In the genomic region with DNA sequence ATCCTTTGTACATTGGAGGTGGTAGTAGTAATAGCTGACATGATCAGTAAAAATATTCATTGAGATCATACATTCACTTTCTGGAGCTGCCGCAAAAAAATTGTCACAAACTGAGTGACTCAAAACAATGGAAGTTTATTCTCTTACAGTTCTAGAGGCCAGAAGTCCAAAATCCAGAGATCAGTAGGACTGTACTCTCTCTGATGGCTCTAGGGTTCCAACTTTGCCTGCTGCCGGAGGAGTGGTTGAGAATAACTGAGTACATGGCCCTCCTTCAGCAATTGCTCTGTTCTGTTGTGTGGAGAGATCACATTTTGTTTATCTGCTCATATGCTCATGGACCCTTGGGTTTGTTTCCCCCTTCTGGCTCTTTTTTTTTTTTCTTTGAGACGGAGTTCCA, we compare ENCODE assay signal across 1 cellular context.
TF ChIP-seq lines count a peak whose summit lies in the region.

No MANE protein-coding gene starts in this region.

TF ChIP-seq in HepG2, 621 proteins besides CTCF, POLR2A, EP300 and RAD21 (continued from another document and continues in another):
- TF ChIP-seq, protein P1, sequence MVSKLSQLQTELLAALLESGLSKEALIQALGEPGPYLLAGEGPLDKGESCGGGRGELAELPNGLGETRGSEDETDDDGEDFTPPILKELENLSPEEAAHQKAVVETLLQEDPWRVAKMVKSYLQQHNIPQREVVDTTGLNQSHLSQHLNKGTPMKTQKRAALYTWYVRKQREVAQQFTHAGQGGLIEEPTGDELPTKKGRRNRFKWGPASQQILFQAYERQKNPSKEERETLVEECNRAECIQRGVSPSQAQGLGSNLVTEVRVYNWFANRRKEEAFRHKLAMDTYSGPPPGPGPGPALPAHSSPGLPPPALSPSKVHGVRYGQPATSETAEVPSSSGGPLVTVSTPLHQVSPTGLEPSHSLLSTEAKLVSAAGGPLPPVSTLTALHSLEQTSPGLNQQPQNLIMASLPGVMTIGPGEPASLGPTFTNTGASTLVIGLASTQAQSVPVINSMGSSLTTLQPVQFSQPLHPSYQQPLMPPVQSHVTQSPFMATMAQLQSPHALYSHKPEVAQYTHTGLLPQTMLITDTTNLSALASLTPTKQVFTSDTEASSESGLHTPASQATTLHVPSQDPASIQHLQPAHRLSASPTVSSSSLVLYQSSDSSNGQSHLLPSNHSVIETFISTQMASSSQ (IDR thresholded peaks at IDR 0.05; ENCODE audit: low read depth) = no peak
- TF ChIP-seq, protein P1 (CRISPR knock-in tag; IDR thresholded peaks at IDR 0.05; ENCODE audit: borderline replicate concordance) = peak; percentile 23; the same call in 1 of the 2 replicates
- TF ChIP-seq, protein P2, sequence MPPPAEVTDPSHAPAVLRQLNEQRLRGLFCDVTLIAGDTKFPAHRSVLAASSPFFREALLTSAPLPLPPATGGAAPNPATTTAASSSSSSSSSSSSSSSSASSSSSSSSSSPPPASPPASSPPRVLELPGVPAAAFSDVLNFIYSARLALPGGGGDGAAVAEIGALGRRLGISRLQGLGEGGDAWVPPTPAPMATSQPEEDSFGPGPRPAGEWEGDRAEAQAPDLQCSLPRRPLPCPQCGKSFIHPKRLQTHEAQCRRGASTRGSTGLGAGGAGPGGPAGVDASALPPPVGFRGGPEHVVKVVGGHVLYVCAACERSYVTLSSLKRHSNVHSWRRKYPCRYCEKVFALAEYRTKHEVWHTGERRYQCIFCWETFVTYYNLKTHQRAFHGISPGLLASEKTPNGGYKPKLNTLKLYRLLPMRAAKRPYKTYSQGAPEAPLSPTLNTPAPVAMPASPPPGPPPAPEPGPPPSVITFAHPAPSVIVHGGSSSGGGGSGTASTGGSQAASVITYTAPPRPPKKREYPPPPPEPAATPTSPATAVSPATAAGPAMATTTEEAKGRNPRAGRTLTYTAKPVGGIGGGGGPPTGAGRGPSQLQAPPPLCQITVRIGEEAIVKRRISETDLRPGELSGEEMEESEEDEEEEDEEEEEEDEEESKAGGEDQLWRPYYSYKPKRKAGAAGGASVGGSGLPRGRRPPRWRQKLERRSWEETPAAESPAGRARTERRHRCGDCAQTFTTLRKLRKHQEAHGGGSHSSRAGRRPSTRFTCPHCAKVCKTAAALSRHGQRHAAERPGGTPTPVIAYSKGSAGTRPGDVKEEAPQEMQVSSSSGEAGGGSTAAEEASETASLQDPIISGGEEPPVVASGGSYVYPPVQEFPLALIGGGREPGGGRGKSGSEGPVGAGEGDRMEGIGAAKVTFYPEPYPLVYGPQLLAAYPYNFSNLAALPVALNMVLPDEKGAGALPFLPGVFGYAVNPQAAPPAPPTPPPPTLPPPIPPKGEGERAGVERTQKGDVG (CRISPR knock-in tag; IDR thresholded peaks at IDR 0.05; ENCODE audit: borderline replicate concordance) = no peak
- TF ChIP-seq, protein P3, sequence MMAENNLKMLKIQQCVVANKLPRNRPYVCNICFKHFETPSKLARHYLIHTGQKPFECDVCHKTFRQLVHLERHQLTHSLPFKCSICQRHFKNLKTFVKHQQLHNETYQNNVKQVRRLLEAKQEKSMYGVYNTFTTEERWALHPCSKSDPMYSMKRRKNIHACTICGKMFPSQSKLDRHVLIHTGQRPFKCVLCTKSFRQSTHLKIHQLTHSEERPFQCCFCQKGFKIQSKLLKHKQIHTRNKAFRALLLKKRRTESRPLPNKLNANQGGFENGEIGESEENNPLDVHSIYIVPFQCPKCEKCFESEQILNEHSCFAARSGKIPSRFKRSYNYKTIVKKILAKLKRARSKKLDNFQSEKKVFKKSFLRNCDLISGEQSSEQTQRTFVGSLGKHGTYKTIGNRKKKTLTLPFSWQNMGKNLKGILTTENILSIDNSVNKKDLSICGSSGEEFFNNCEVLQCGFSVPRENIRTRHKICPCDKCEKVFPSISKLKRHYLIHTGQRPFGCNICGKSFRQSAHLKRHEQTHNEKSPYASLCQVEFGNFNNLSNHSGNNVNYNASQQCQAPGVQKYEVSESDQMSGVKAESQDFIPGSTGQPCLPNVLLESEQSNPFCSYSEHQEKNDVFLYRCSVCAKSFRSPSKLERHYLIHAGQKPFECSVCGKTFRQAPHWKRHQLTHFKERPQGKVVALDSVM (CRISPR knock-in tag; IDR thresholded peaks at IDR 0.05) = no peak; the same call in none of the 2 replicates
- TF ChIP-seq HOXA7 (CRISPR knock-in tag; IDR thresholded peaks at IDR 0.05) (no peak), SALL1 (CRISPR knock-in tag; IDR thresholded peaks at IDR 0.05) (peak; percentile 25; the same call in 1 of the 2 replicates), RARA (CRISPR knock-in tag; IDR thresholded peaks at IDR 0.05) (0 out of 2 replicates have a peak, but pooled peaks have one; percentile 36), MEF2D (CRISPR knock-in tag; IDR thresholded peaks at IDR 0.05) (peak; percentile 62; the same call in 1 of the 2 replicates), GABPA (IDR thresholded peaks at IDR 0.05; ENCODE audit: low read depth, low read length) (no peak), GABPA (CRISPR knock-in tag; IDR thresholded peaks at IDR 0.05; ENCODE audit: low read depth) (0 out of 2 replicates have a peak, but pooled peaks have one; percentile 13), ZNF180 (CRISPR knock-in tag; IDR thresholded peaks at IDR 0.05; ENCODE audit: borderline replicate concordance, low read depth) (no peak), SOX6 (IDR thresholded peaks at IDR 0.05) (no peak), SOX6 (CRISPR knock-in tag; IDR thresholded peaks at IDR 0.05) (peak; percentile 85), HHEX (CRISPR knock-in tag; IDR thresholded peaks at IDR 0.05) (peak; percentile 21; the same call in 1 of the 2 replicates), ZNF263 (CRISPR knock-in tag; IDR thresholded peaks at IDR 0.05) (no peak), HNF4A (CRISPR knock-in tag; IDR thresholded peaks at IDR 0.05) (peak; percentile 91), SAP130 (CRISPR knock-in tag; IDR thresholded peaks at IDR 0.05; ENCODE audit: low read depth) (peak; percentile 56), KDM5A (IDR thresholded peaks at IDR 0.05; ENCODE audit: borderline replicate concordance, low read length) (no peak), ZBTB7B (CRISPR knock-in tag; IDR thresholded peaks at IDR 0.05) (peak; percentile 20; the same call in 1 of the 2 replicates), NFIC (IDR thresholded peaks at IDR 0.05; ENCODE audit: low read length) (0 out of 2 replicates have a peak, but pooled peaks have one; percentile 20), HDAC2 (CRISPR knock-in tag; IDR thresholded peaks at IDR 0.05) (0 out of 2 replicates have a peak, but pooled peaks have one; percentile 31), ZMYM2 (CRISPR knock-in tag; IDR thresholded peaks at IDR 0.05) (peak; percentile 76), GATAD1 (CRISPR knock-in tag; IDR thresholded peaks at IDR 0.05) (no peak), MAFG (CRISPR knock-in tag; IDR thresholded peaks at IDR 0.05) (0 out of 2 replicates have a peak, but pooled peaks have one; percentile 13), RXRB (CRISPR knock-in tag; IDR thresholded peaks at IDR 0.05; ENCODE audit: borderline replicate concordance) (peak; percentile 57; the same call in 1 of the 2 replicates)
- TF ChIP-seq, protein P4, sequence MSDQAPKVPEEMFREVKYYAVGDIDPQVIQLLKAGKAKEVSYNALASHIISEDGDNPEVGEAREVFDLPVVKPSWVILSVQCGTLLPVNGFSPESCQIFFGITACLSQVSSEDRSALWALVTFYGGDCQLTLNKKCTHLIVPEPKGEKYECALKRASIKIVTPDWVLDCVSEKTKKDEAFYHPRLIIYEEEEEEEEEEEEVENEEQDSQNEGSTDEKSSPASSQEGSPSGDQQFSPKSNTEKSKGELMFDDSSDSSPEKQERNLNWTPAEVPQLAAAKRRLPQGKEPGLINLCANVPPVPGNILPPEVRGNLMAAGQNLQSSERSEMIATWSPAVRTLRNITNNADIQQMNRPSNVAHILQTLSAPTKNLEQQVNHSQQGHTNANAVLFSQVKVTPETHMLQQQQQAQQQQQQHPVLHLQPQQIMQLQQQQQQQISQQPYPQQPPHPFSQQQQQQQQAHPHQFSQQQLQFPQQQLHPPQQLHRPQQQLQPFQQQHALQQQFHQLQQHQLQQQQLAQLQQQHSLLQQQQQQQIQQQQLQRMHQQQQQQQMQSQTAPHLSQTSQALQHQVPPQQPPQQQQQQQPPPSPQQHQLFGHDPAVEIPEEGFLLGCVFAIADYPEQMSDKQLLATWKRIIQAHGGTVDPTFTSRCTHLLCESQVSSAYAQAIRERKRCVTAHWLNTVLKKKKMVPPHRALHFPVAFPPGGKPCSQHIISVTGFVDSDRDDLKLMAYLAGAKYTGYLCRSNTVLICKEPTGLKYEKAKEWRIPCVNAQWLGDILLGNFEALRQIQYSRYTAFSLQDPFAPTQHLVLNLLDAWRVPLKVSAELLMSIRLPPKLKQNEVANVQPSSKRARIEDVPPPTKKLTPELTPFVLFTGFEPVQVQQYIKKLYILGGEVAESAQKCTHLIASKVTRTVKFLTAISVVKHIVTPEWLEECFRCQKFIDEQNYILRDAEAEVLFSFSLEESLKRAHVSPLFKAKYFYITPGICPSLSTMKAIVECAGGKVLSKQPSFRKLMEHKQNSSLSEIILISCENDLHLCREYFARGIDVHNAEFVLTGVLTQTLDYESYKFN (CRISPR knock-in tag; conservative IDR thresholded peaks at IDR 0.05) = peak; percentile 72
- TF ChIP-seq, protein P5, sequence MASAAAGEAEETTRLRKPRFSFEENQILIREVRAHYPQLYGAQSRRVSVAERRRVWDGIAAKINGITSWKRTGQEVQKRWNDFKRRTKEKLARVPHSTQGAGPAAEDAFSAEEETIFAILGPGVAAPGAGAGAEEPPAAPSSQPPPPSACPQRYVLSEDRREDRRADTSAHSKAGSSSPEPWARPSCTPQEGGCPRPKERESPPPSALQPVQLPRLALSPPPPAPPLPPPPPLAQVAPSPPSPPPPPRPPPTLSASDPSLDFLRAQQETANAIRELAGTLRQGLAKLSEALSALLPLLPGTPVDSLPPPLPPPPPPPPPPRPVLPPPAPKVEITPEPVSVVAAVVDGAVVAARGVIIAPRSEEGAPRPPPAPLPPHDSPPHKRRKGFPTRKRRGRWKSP (CRISPR knock-in tag; IDR thresholded peaks at IDR 0.05) = no peak
- TF ChIP-seq, protein P6, sequence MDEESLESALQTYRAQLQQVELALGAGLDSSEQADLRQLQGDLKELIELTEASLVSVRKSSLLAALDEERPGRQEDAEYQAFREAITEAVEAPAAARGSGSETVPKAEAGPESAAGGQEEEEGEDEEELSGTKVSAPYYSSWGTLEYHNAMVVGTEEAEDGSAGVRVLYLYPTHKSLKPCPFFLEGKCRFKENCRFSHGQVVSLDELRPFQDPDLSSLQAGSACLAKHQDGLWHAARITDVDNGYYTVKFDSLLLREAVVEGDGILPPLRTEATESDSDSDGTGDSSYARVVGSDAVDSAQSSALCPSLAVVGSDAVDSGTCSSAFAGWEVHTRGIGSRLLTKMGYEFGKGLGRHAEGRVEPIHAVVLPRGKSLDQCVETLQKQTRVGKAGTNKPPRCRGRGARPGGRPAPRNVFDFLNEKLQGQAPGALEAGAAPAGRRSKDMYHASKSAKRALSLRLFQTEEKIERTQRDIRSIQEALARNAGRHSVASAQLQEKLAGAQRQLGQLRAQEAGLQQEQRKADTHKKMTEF (CRISPR knock-in tag; IDR thresholded peaks at IDR 0.05) = peak; percentile 54
- TF ChIP-seq, protein P7, sequence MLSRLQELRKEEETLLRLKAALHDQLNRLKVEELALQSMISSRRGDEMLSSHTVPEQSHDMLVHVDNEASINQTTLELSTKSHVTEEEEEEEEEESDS (CRISPR knock-in tag; IDR thresholded peaks at IDR 0.05; ENCODE audit: borderline replicate concordance) = no peak
- TF ChIP-seq, protein P8, sequence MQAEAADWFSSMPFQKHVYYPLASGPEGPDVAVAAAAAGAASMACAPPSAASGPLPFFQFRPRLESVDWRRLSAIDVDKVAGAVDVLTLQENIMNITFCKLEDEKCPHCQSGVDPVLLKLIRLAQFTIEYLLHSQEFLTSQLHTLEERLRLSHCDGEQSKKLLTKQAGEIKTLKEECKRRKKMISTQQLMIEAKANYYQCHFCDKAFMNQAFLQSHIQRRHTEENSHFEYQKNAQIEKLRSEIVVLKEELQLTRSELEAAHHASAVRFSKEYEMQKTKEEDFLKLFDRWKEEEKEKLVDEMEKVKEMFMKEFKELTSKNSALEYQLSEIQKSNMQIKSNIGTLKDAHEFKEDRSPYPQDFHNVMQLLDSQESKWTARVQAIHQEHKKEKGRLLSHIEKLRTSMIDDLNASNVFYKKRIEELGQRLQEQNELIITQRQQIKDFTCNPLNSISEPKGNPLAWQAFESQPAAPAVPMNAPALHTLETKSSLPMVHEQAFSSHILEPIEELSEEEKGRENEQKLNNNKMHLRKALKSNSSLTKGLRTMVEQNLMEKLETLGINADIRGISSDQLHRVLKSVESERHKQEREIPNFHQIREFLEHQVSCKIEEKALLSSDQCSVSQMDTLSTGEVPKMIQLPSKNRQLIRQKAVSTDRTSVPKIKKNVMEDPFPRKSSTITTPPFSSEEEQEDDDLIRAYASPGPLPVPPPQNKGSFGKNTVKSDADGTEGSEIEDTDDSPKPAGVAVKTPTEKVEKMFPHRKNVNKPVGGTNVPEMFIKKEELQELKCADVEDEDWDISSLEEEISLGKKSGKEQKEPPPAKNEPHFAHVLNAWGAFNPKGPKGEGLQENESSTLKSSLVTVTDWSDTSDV (CRISPR knock-in tag; IDR thresholded peaks at IDR 0.05) = no peak
